ENCODE assay signal across 10 cellular contexts in genomic region chr13:99434258-99434788, GRCh38.
DNase-seq lines count a peak whose midpoint lies in the region; ATAC-seq, FAIRE-seq and TF ChIP-seq lines count a peak whose summit lies in the region.
"Had no signal": no experiment of that assay in that cellular context is flagged by ENCODE, and none has a peak within 500 bp of the region (broad histone marks: within the 10 kb centered on the region; RNA-seq: fewer than 3 reads in every experiment).

No MANE protein-coding gene starts in this region.

- no peaks in the 10 kb centered on the region for H3K36me3 Mint-ChIP-seq in CD4-positive, CD25-positive, alpha-beta regulatory T cell
- no peaks in the 10 kb centered on the region for H3K36me3 Mint-ChIP-seq in T-helper 1 cell treated with Interleukin-12 subunit alpha and Interleukin-12 subunit beta and Interleukin-4 antibody, amounts not matched to agents 30 μg/mL and 1 μg/mL, for 36 hours (ENCODE audit: low read depth)

- peak overlapping the region; percentile 66 for H3K4me3 ChIP-seq in CD4-positive, CD25-positive, alpha-beta regulatory T cell (ENCODE audit: low read depth, low read length)
- H3K4me3 ChIP-seq: vagina had no signal

- H3K4me3 Mint-ChIP-seq in CD4-positive, CD25-positive, alpha-beta regulatory T cell = peak overlapping the region; percentile 66 to 85 (median 77)
- H3K4me3 Mint-ChIP-seq in T-helper 1 cell treated with Interleukin-12 subunit alpha and Interleukin-12 subunit beta and Interleukin-4 antibody, amounts not matched to agents 30 μg/mL and 1 μg/mL, for 36 hours = no peak overlapping the region

- peak; percentile 76 to 82 (median 81) for DNase-seq in CD4-positive, CD25-positive, alpha-beta regulatory T cell
- DNase-seq in activated effector memory CD4-positive, alpha-beta T cell treated with Interleukin-2 at 50 U/mL for 16 hours = peak; percentile 63
- peak; percentile 55 to 63 for DNase-seq in stimulated activated CD4-positive, alpha-beta T cell treated with anti-CD3 and anti-CD28 coated beads, Interleukin-12 subunit alpha, Interleukin-12 subunit beta, amount 100 ng/mL, for 24 hours (ENCODE audit: low read depth in 2 of 2)
- DNase-seq in pons (ENCODE audit: low spot score) (no peak), H54 (ENCODE audit: insufficient read length, low spot score) (no peak), UCSD-AML1 (lab: John Stamatoyannopoulos, UW; ENCODE audit: unreplicated experiment) (no peak)
- DNase-seq: NCI-H1436 treated with DMSO at 0.1 percent for 48 hours had no signal

- TF ChIP-seq POLR2A in H54 (IDR thresholded peaks at IDR 0.05; ENCODE audit: low read depth, low read length) = no peak

- peaks cover 24 to 66% (median 39%) of the 10 kb centered on the region in 4 donors for H3K4me1 Mint-ChIP-seq in CD4-positive, CD25-positive, alpha-beta regulatory T cell
- H3K4me1 Mint-ChIP-seq in T-helper 1 cell treated with Interleukin-12 subunit alpha and Interleukin-12 subunit beta and Interleukin-4 antibody, amounts not matched to agents 30 μg/mL and 1 μg/mL, for 36 hours (ENCODE audit: low read depth) = peaks cover 50% of the 10 kb centered on the region

- H3K36me3 ChIP-seq in CD4-positive, CD25-positive, alpha-beta regulatory T cell (ENCODE audit: control insufficient read depth, insufficient read depth, low read length) = no peaks in the 10 kb centered on the region
- H3K36me3 ChIP-seq: vagina had no signal

- peaks cover 56% of the 10 kb centered on the region for H3K4me1 ChIP-seq in CD4-positive, CD25-positive, alpha-beta regulatory T cell (ENCODE audit: control insufficient read depth, insufficient read depth, low read length, poor library complexity, severe bottlenecking)

- no peak for FAIRE-seq in H54 (lab: Jason Lieb, UNC)

- peaks cover 4% of the 10 kb centered on the region for H3K27me3 Mint-ChIP-seq in CD4-positive, CD25-positive, alpha-beta regulatory T cell
- peaks cover 24% of the 10 kb centered on the region for H3K27me3 Mint-ChIP-seq in T-helper 1 cell treated with Interleukin-12 subunit alpha and Interleukin-12 subunit beta and Interleukin-4 antibody, amounts not matched to agents 30 μg/mL and 1 μg/mL, for 36 hours (ENCODE audit: low read depth)

- H3K27me3 ChIP-seq in CD4-positive, CD25-positive, alpha-beta regulatory T cell (ENCODE audit: control insufficient read depth, insufficient read depth, low read length) = no peaks in the 10 kb centered on the region
- H3K27me3 ChIP-seq: vagina had no signal

- H3K27ac Mint-ChIP-seq in CD4-positive, CD25-positive, alpha-beta regulatory T cell = peak overlapping the region; percentile 88 to 97 (median 94)
- H3K27ac Mint-ChIP-seq in T-helper 1 cell treated with Interleukin-12 subunit alpha and Interleukin-12 subunit beta and Interleukin-4 antibody, amounts not matched to agents 30 μg/mL and 1 μg/mL, for 36 hours = peak overlapping the region; percentile 72

- ATAC-seq in CD4-positive, CD25-positive, alpha-beta regulatory T cell (ENCODE audit: low read depth in 2 of 2) = peak; percentile 82 to 84
- ATAC-seq in HG02678 (IDR thresholded peaks at IDR 0.05; ENCODE audit: unreplicated experiment) = no peak

- H3K9me3 ChIP-seq in CD4-positive, CD25-positive, alpha-beta regulatory T cell (ENCODE audit: control insufficient read depth in 2 of 2, low read length in 2 of 2) = no peaks in the 10 kb centered on the region
- H3K9me3 ChIP-seq: vagina had no signal

- H3K9me3 Mint-ChIP-seq in CD4-positive, CD25-positive, alpha-beta regulatory T cell = no peaks in the 10 kb centered on the region
- no peaks in the 10 kb centered on the region for H3K9me3 Mint-ChIP-seq in T-helper 1 cell treated with Interleukin-12 subunit alpha and Interleukin-12 subunit beta and Interleukin-4 antibody, amounts not matched to agents 30 μg/mL and 1 μg/mL, for 36 hours

- peak overlapping the region; percentile 84 for H3K27ac ChIP-seq in CD4-positive, CD25-positive, alpha-beta regulatory T cell (ENCODE audit: insufficient read depth, low read length, poor library complexity, severe bottlenecking)
- H3K27ac ChIP-seq: vagina had no signal

Comparison
In these comparisons a context has a peak if more than half of its experiments do, and no peak if none do; other contexts are left out.
1. DNase-seq: peak in CD4-positive, CD25-positive, alpha-beta regulatory T cell (3 of 3), activated effector memory CD4-positive, alpha-beta T cell treated with Interleukin-2 at 50 U/mL for 16 hours (single experiment) and stimulated activated CD4-positive, alpha-beta T cell treated with anti-CD3 and anti-CD28 coated beads, Interleukin-12 subunit alpha, Interleukin-12 subunit beta, amount 100 ng/mL, for 24 hours (2 of 2); none in pons (single experiment), H54 (single experiment) and UCSD-AML1 (single experiment).